In the genomic region with DNA sequence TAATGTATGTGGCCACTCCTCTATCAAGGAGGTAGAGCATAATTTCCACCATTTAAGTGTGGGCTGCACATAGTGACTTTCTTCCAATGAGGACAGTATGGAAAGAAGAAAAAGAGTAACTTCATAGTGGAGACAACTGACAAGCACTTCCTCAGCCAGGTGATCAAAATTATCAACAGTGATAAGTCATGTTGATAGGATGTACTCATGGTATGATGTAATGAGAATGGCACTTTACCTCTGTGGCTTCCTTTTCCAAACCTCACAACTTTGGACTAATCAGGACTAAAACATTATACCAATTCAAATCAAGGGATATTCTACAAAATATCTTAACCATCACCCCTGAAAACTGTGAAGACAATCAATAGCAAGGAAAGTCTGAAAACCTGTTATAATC, we compare ENCODE assay signal across 24 cellular contexts.
"Had no signal": no experiment of that assay in that cellular context is flagged by ENCODE, and none has a peak within 500 bp of the region (broad histone marks: within the 10 kb centered on the region; RNA-seq: fewer than 3 reads in every experiment).

No MANE protein-coding gene starts in this region.

- H3K9me3 ChIP-seq: left ventricle myocardium inferior, mucosa of descending colon, ovary, right atrium auricular region, stomach, testis, thyroid gland, transverse colon, upper lobe of left lung, vagina had no signal

- H3K4me3 ChIP-seq: left ventricle myocardium inferior, lung, mucosa of descending colon, ovary, right atrium auricular region, right lobe of liver, stomach, thyroid gland, transverse colon, upper lobe of left lung, vagina had no signal

- H3K27me3 ChIP-seq: ovary, right atrium auricular region, right lobe of liver, stomach, testis, thyroid gland, transverse colon, upper lobe of left lung, vagina had no signal

- H3K36me3 ChIP-seq: left ventricle myocardium inferior, ovary, right atrium auricular region, right lobe of liver, stomach, thyroid gland, transverse colon, upper lobe of left lung, vagina had no signal

- H3K4me1 ChIP-seq: right atrium auricular region, testis, thyroid gland, vagina had no signal

- DNase-seq: immature natural killer cell; kidney; left ventricle myocardium inferior; midbrain; mucosa of descending colon; naive thymus-derived CD4-positive, alpha-beta T cell; ovary; right lobe of liver; stimulated activated CD4-positive, alpha-beta T cell treated with anti-CD3 and anti-CD28 coated beads, Interleukin-12 subunit alpha, Interleukin-12 subunit beta, amount 100 ng/mL, for 4 hours; stimulated activated CD4-positive, alpha-beta T cell treated with anti-CD3 and anti-CD28 coated beads, Interleukin-15, amount 100 ng/mL, for 24 hours; stimulated activated CD4-positive, alpha-beta T cell treated with anti-CD3 and anti-CD28 coated beads, Interleukin-2, amount 100 ng/mL, for 24 hours; stimulated activated CD4-positive, alpha-beta T cell treated with anti-CD3 and anti-CD28 coated beads, Interleukin-4, amount 100 ng/mL, for 1 hour; stimulated activated naive B cell treated with anti-CD40 and anti-IgM and Interleukin-4, amounts not matched to agents 10 μg/mL and 1 μg/mL and 100 μg/mL, for 72 hours; stimulated activated naive CD8-positive, alpha-beta T cell treated with anti-CD3 and anti-CD28 coated beads, Interleukin-15, Interleukin-2, amounts not matched to agents 100 U/mL and 50 U/mL, for 24 hours; stomach; thyroid gland; transverse colon; upper lobe of left lung had no signal

- ATAC-seq: mucosa of descending colon; naive thymus-derived CD4-positive, alpha-beta T cell; natural killer cell treated with Interleukin-12 subunit alpha and Interleukin-12 subunit beta and Interleukin-15 and Interleukin-18, amount 100 ng/mL, for 72 hours; stimulated activated naive B cell treated with anti-CD40 and anti-IgM and Interleukin-4, amounts not matched to agents 10 μg/mL and 1 μg/mL and 100 μg/mL, for 72 hours; stimulated activated naive CD8-positive, alpha-beta T cell treated with anti-CD3 and anti-CD28 coated beads, Interleukin-15, Interleukin-2, amounts not matched to agents 100 U/mL and 50 U/mL, for 24 hours had no signal

- FAIRE-seq: islet of Langerhans, kidney had no signal

- H3K27ac ChIP-seq: left ventricle myocardium inferior, ovary, right atrium auricular region, right lobe of liver, stomach, testis, thyroid gland, transverse colon, upper lobe of left lung, vagina had no signal
